Comparison of ENCODE assay signal across 1 cellular context in the genomic region with DNA sequence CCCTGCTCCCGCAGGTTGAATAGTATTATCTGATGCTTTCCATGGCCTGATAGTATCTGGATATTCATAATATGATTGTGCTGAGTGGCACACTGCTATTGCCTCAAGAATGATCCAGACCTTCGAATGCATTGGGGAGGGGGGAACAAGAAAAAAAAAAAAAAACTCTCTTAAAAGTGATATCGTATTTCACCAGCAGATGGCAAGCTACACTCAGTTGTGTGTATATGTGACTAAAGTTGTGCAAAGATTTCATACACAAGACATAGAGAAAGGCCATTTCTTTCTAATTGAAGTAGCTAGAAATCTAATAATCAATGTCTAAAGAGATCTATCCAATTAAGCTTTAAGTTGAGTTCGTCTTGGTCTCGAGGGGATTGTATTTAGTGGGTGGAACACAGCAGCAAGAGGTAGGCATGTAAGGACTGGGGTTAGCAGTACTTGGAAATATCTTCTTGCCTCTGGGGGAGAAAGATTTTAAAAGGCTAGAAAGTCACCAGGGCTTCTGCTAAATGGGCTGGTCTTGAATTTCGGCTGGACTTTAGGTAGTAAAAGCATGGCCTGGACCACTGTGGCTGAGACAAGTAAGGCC.
TF ChIP-seq lines count a peak whose summit lies in the region.

No MANE protein-coding gene starts in this region.

TF ChIP-seq in neural cell, 6 proteins besides CTCF, POLR2A, EP300 and RAD21:
- peak; percentile 82 for TF ChIP-seq SMC3 (conservative IDR thresholded peaks at IDR 0.05; ENCODE audit: poor library complexity)
- TF ChIP-seq, protein P1, sequence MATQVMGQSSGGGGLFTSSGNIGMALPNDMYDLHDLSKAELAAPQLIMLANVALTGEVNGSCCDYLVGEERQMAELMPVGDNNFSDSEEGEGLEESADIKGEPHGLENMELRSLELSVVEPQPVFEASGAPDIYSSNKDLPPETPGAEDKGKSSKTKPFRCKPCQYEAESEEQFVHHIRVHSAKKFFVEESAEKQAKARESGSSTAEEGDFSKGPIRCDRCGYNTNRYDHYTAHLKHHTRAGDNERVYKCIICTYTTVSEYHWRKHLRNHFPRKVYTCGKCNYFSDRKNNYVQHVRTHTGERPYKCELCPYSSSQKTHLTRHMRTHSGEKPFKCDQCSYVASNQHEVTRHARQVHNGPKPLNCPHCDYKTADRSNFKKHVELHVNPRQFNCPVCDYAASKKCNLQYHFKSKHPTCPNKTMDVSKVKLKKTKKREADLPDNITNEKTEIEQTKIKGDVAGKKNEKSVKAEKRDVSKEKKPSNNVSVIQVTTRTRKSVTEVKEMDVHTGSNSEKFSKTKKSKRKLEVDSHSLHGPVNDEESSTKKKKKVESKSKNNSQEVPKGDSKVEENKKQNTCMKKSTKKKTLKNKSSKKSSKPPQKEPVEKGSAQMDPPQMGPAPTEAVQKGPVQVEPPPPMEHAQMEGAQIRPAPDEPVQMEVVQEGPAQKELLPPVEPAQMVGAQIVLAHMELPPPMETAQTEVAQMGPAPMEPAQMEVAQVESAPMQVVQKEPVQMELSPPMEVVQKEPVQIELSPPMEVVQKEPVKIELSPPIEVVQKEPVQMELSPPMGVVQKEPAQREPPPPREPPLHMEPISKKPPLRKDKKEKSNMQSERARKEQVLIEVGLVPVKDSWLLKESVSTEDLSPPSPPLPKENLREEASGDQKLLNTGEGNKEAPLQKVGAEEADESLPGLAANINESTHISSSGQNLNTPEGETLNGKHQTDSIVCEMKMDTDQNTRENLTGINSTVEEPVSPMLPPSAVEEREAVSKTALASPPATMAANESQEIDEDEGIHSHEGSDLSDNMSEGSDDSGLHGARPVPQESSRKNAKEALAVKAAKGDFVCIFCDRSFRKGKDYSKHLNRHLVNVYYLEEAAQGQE (IDR thresholded peaks at IDR 0.05; ENCODE audit: borderline replicate concordance) = no peak
